ENCODE assay signal across 37 cellular contexts in genomic region chr13:111040821-111041220, GRCh38.
"Had no signal": no experiment of that assay in that cellular context is flagged by ENCODE, and none has a peak within 500 bp of the region (broad histone marks: within the 10 kb centered on the region; RNA-seq: fewer than 3 reads in every experiment).

No MANE protein-coding gene starts in this region.

- H3K27ac Mint-ChIP-seq: activated B cell treated with CpG ODN at 0.5 μM for 24 hours; activated CD4-positive, alpha-beta memory T cell treated with anti-CD3 and anti-CD28 coated beads, Interleukin-2, amount 10 ng/mL, durations not matched to agents 7 days and 5 days; activated CD4-positive, alpha-beta T cell treated with anti-CD3 and anti-CD28 coated beads, Interleukin-2, amount 10 ng/mL, durations not matched to agents 24 days and 14 days; activated CD8-positive, alpha-beta memory T cell treated with anti-CD3 and anti-CD28 coated beads, Interleukin-2, amount 10 ng/mL, durations not matched to agents 7 days and 5 days; activated CD8-positive, alpha-beta T cell treated with anti-CD3 and anti-CD28 coated beads, Interleukin-2, amount 10 ng/mL, durations not matched to agents 7 days and 5 days; activated naive CD4-positive, alpha-beta T cell treated with anti-CD3 and anti-CD28 coated beads, Interleukin-2, amount 10 ng/mL, durations not matched to agents 7 days and 5 days; activated naive CD4-positive, alpha-beta T cell treated with anti-CD3 and anti-CD28 coated beads, Interleukin-2, amount 50 U/mL, for 24 hours; activated naive CD8-positive, alpha-beta T cell; activated naive CD8-positive, alpha-beta T cell treated with anti-CD3 and anti-CD28 coated beads, Interleukin-2, amount 10 ng/mL, durations not matched to agents 7 days and 5 days; activated naive CD8-positive, alpha-beta T cell treated with anti-CD3 and anti-CD28 coated beads, Interleukin-2, amount 50 U/mL, for 24 hours; activated T-cell treated with anti-CD3 and anti-CD28 coated beads, Interleukin-2, amount 50 U/mL, for 24 hours; activated T-helper 2 cell treated with anti-CD3 and anti-CD28 coated beads, Interferon-gamma antibody, Interleukin-2, Interleukin-4, amounts not matched to agents 10 μg/mL and 5 μg/mL and 100 μg/mL, durations not matched to agents 14 hours and 24 hours and 36 hours; brain; T-helper 1 cell treated with Interleukin-12 subunit alpha and Interleukin-12 subunit beta and Interleukin-4 antibody, amounts not matched to agents 30 μg/mL and 1 μg/mL, for 36 hours; T-helper 2 cell treated with Interferon-gamma antibody and Interleukin-4, amounts not matched to agents 5 μg/mL and 100 μg/mL, for 36 hours had no signal

- H3K9me3 Mint-ChIP-seq: activated B cell treated with CpG ODN at 0.5 μM for 24 hours; activated CD4-positive, alpha-beta T cell treated with anti-CD3 and anti-CD28 coated beads, Interleukin-2, amount 10 ng/mL, durations not matched to agents 24 days and 14 days; activated naive CD4-positive, alpha-beta T cell treated with anti-CD3 and anti-CD28 coated beads, Interleukin-2, amount 10 ng/mL, durations not matched to agents 7 days and 5 days; activated naive CD4-positive, alpha-beta T cell treated with anti-CD3 and anti-CD28 coated beads, Interleukin-2, amount 50 U/mL, for 24 hours; activated naive CD8-positive, alpha-beta T cell treated with anti-CD3 and anti-CD28 coated beads, Interleukin-2, amount 10 ng/mL, durations not matched to agents 7 days and 5 days; activated naive CD8-positive, alpha-beta T cell treated with anti-CD3 and anti-CD28 coated beads, Interleukin-2, amount 50 U/mL, for 24 hours; activated T-cell treated with anti-CD3 and anti-CD28 coated beads, Interleukin-2, amount 50 U/mL, for 24 hours; activated T-helper 2 cell treated with anti-CD3 and anti-CD28 coated beads, Interferon-gamma antibody, Interleukin-2, Interleukin-4, amounts not matched to agents 10 μg/mL and 5 μg/mL and 100 μg/mL, durations not matched to agents 14 hours and 24 hours and 36 hours; central memory CD8-positive, alpha-beta T cell; T-helper 1 cell treated with Interleukin-12 subunit alpha and Interleukin-12 subunit beta and Interleukin-4 antibody, amounts not matched to agents 30 μg/mL and 1 μg/mL, for 36 hours; T-helper 2 cell treated with Interferon-gamma antibody and Interleukin-4, amounts not matched to agents 5 μg/mL and 100 μg/mL, for 36 hours had no signal

- H3K4me1 Mint-ChIP-seq: activated B cell treated with CpG ODN at 0.5 μM for 24 hours; activated CD4-positive, alpha-beta T cell treated with anti-CD3 and anti-CD28 coated beads, Interleukin-2, amount 10 ng/mL, durations not matched to agents 24 days and 14 days; activated naive CD4-positive, alpha-beta T cell treated with anti-CD3 and anti-CD28 coated beads, Interleukin-2, amount 10 ng/mL, durations not matched to agents 7 days and 5 days; activated naive CD4-positive, alpha-beta T cell treated with anti-CD3 and anti-CD28 coated beads, Interleukin-2, amount 50 U/mL, for 24 hours; activated naive CD8-positive, alpha-beta T cell treated with anti-CD3 and anti-CD28 coated beads, Interleukin-2, amount 10 ng/mL, durations not matched to agents 7 days and 5 days; central memory CD8-positive, alpha-beta T cell had no signal

- H3K4me1 ChIP-seq: ascending aorta had no signal

- DNase-seq: activated B cell treated with CpG ODN at 0.5 μM for 24 hours; activated CD4-positive, alpha-beta memory T cell treated with anti-CD3 and anti-CD28 coated beads, Interleukin-2, amount 10 ng/mL, durations not matched to agents 7 days and 5 days; activated CD4-positive, alpha-beta T cell treated with anti-CD3 and anti-CD28 coated beads for 4 hours; activated CD4-positive, alpha-beta T cell treated with anti-CD3 and anti-CD28 coated beads, Interleukin-2, amount 10 ng/mL, durations not matched to agents 24 days and 14 days; activated CD4-positive, alpha-beta T cell treated with anti-CD3 and anti-CD28 coated beads, Interleukin-2, amount 50 U/mL, for 48 hours; activated CD4-positive, CD25-positive, alpha-beta regulatory T cell treated with anti-CD3 and anti-CD28 coated beads, Interleukin-2, amount 50 U/mL, for 72 hours; activated CD8-positive, alpha-beta memory T cell treated with anti-CD3 and anti-CD28 coated beads for 24 hours; activated CD8-positive, alpha-beta memory T cell treated with anti-CD3 and anti-CD28 coated beads, Interleukin-2, amount 10 ng/mL, durations not matched to agents 7 days and 5 days; activated CD8-positive, alpha-beta memory T cell treated with anti-CD3 and anti-CD28 coated beads, Interleukin-2, amount 50 U/mL, for 48 hours; activated CD8-positive, alpha-beta T cell treated with anti-CD3 and anti-CD28 coated beads, Interleukin-2, amount 10 ng/mL, durations not matched to agents 7 days and 5 days; activated effector memory CD4-positive, alpha-beta T cell treated with Interleukin-2 at 50 U/mL for 16 hours; activated gamma-delta T cell; activated naive CD4-positive, alpha-beta T cell treated with anti-CD3 and anti-CD28 coated beads, Interleukin-2, amount 10 ng/mL, durations not matched to agents 7 days and 5 days; activated naive CD4-positive, alpha-beta T cell treated with Interleukin-2 at 50 U/mL for 16 hours; activated naive CD8-positive, alpha-beta T cell treated with anti-CD3 and anti-CD28 coated beads, Interleukin-2, amount 10 ng/mL, durations not matched to agents 7 days and 5 days; activated naive CD8-positive, alpha-beta T cell treated with anti-CD3 and anti-CD28 coated beads, Interleukin-2, amount 50 U/mL, for 24 hours; activated T-cell treated with anti-CD3 and anti-CD28 coated beads, Interleukin-2, amount 50 U/mL, for 24 hours; activated T-cell treated with anti-CD3 and anti-CD28 coated beads, Interleukin-2, amount 50 U/mL, for 48 hours; amygdala; anterior cingulate cortex; caudate nucleus; cerebellar nuclear complex; T-helper 1 cell; T-helper 2 cell; T-helper 9 cell had no signal

- ATAC-seq: activated CD8-positive, alpha-beta memory T cell treated with anti-CD3 and anti-CD28 coated beads, Interleukin-2, amount 10 ng/mL, durations not matched to agents 7 days and 5 days; activated CD8-positive, alpha-beta T cell treated with anti-CD3 and anti-CD28 coated beads, Interleukin-2, amount 10 ng/mL, durations not matched to agents 7 days and 5 days; activated naive CD8-positive, alpha-beta T cell treated with anti-CD3 and anti-CD28 coated beads, Interleukin-2, amount 50 U/mL, for 24 hours had no signal

- H3K9me3 ChIP-seq: ascending aorta had no signal

- H3K27me3 ChIP-seq: ascending aorta, cardiac muscle cell had no signal

- H3K36me3 ChIP-seq: ascending aorta, cardiac muscle cell had no signal

- H3K36me3 Mint-ChIP-seq: activated CD8-positive, alpha-beta memory T cell treated with anti-CD3 and anti-CD28 coated beads, Interleukin-2, amount 10 ng/mL, durations not matched to agents 7 days and 5 days; activated naive CD4-positive, alpha-beta T cell treated with anti-CD3 and anti-CD28 coated beads, Interleukin-2, amount 10 ng/mL, durations not matched to agents 7 days and 5 days; activated naive CD4-positive, alpha-beta T cell treated with anti-CD3 and anti-CD28 coated beads, Interleukin-2, amount 50 U/mL, for 24 hours; activated naive CD8-positive, alpha-beta T cell; activated naive CD8-positive, alpha-beta T cell treated with anti-CD3 and anti-CD28 coated beads, Interleukin-2, amount 10 ng/mL, durations not matched to agents 7 days and 5 days; brain had no signal

- FAIRE-seq: bronchial epithelial cell, TTC549 had no signal

- H3K4me3 Mint-ChIP-seq: activated B cell treated with CpG ODN at 0.5 μM for 24 hours; activated CD4-positive, alpha-beta memory T cell treated with anti-CD3 and anti-CD28 coated beads, Interleukin-2, amount 10 ng/mL, durations not matched to agents 7 days and 5 days; activated CD4-positive, alpha-beta T cell treated with anti-CD3 and anti-CD28 coated beads, Interleukin-2, amount 10 ng/mL, durations not matched to agents 24 days and 14 days; activated CD8-positive, alpha-beta memory T cell treated with anti-CD3 and anti-CD28 coated beads, Interleukin-2, amount 10 ng/mL, durations not matched to agents 7 days and 5 days; activated CD8-positive, alpha-beta T cell treated with anti-CD3 and anti-CD28 coated beads, Interleukin-2, amount 10 ng/mL, durations not matched to agents 7 days and 5 days; activated naive CD4-positive, alpha-beta T cell treated with anti-CD3 and anti-CD28 coated beads, Interleukin-2, amount 10 ng/mL, durations not matched to agents 7 days and 5 days; activated naive CD4-positive, alpha-beta T cell treated with anti-CD3 and anti-CD28 coated beads, Interleukin-2, amount 50 U/mL, for 24 hours; activated naive CD8-positive, alpha-beta T cell; activated naive CD8-positive, alpha-beta T cell treated with anti-CD3 and anti-CD28 coated beads, Interleukin-2, amount 10 ng/mL, durations not matched to agents 7 days and 5 days; activated naive CD8-positive, alpha-beta T cell treated with anti-CD3 and anti-CD28 coated beads, Interleukin-2, amount 50 U/mL, for 24 hours; activated T-cell treated with anti-CD3 and anti-CD28 coated beads, Interleukin-2, amount 50 U/mL, for 24 hours; brain; central memory CD8-positive, alpha-beta T cell; T-helper 1 cell treated with Interleukin-12 subunit alpha and Interleukin-12 subunit beta and Interleukin-4 antibody, amounts not matched to agents 30 μg/mL and 1 μg/mL, for 36 hours; T-helper 2 cell treated with Interferon-gamma antibody and Interleukin-4, amounts not matched to agents 5 μg/mL and 100 μg/mL, for 36 hours had no signal

- H3K4me3 ChIP-seq: ascending aorta, cardiac muscle cell had no signal

- H3K27ac ChIP-seq: ascending aorta, cardiac muscle cell, VCaP had no signal
